Comparison of ENCODE assay signal across 8 cellular contexts in the genomic region with DNA sequence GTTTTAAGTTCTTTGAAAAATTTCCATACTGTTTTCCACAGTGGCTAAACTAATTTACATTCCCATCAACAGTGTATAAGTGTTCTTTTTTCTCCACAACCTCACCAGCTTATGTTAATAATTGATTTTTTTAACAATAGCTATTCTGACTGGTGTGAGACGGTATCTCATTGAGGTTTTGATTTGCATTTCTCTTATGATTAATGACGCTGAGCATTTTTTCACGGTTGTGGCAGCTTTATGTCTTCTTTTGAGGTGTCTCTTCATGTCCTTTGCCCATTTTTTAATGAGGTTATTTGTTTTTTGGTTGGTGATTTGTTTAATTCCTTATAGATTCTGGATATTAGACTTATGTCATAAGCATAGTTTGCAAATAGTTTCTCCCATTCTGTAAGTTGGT.
"Had no signal": no experiment of that assay in that cellular context is flagged by ENCODE, and none has a peak within 500 bp of the region (broad histone marks: within the 10 kb centered on the region; RNA-seq: fewer than 3 reads in every experiment).

No MANE protein-coding gene starts in this region.

- ATAC-seq: GM23338, HepG2 had no signal

- H3K27ac ChIP-seq: HL-60 had no signal

- H3K4me2 ChIP-seq: GM23338 had no signal

- DNase-seq: H9, HCEC 1CT, KBM-7 had no signal

- H2AFZ ChIP-seq: GM23338 had no signal

- FAIRE-seq: H1, H54, HepG2 had no signal

- H3K4me3 ChIP-seq: GM23338 had no signal
